Comparison of ENCODE assay signal across 8 cellular contexts in genomic region chr12:27523305-27523641, GRCh38. TPM values are rescaled to one million over a fixed set of nuclear protein-coding genes. Genes with fewer than 3 reads are reported as not detected.
DNase-seq lines count a peak whose midpoint lies in the region; ATAC-seq and TF ChIP-seq lines count a peak whose summit lies in the region.

No MANE protein-coding gene starts in this region.

- peak overlapping the region in 6 of 7 donors; percentile 73 to 89 (median 84) for H3K27ac Mint-ChIP-seq in CD14-positive monocyte

- peaks cover 9% of the 10 kb centered on the region; the same call in 1 of the 2 replicates for H3K27me3 ChIP-seq in HUES6 (ENCODE audit: control insufficient read depth, insufficient read depth, low read length)
- no peaks in the 10 kb centered on the region for H3K27me3 ChIP-seq in breast epithelium
- no peaks in the 10 kb centered on the region for H3K27me3 ChIP-seq in muscle layer of duodenum (ENCODE audit: low read depth, low read length)

- H3K4me3 ChIP-seq in HUES6 (ENCODE audit: low read depth, low read length): peak overlapping the region; percentile 88
- H3K4me3 ChIP-seq in breast epithelium: peak overlapping the region; percentile 67 to 85 (median 78)
- peak overlapping the region; percentile 72 to 94 for H3K4me3 ChIP-seq in muscle layer of duodenum (ENCODE audit: low read depth in 1 of 2, low read length in 2 of 2)

- peaks cover 26% of the 10 kb centered on the region for H3K4me1 Mint-ChIP-seq in CD14-positive monocyte

- H3K9me3 ChIP-seq in HUES6 (ENCODE audit: control insufficient read depth, insufficient read depth, low read depth, low read length): no peaks in the 10 kb centered on the region
- no peaks in the 10 kb centered on the region for H3K9me3 ChIP-seq in breast epithelium
- H3K9me3 ChIP-seq in muscle layer of duodenum (ENCODE audit: control insufficient read depth in 1 of 2, low read length in 2 of 2): no peaks in the 10 kb centered on the region

- H3K4me1 ChIP-seq in HUES6 (ENCODE audit: control insufficient read depth, insufficient read depth, low read length): peaks cover 21% of the 10 kb centered on the region
- no peaks in the 10 kb centered on the region for H3K4me1 ChIP-seq in breast epithelium
- peaks cover 0 to 11% of the 10 kb centered on the region in 2 donors for H3K4me1 ChIP-seq in muscle layer of duodenum (ENCODE audit: control insufficient read depth in 1 of 2, insufficient read depth in 2 of 2, low read length in 2 of 2)

- peak overlapping the region; percentile 95 to 98 for H3K4me3 Mint-ChIP-seq in CD14-positive monocyte

- peaks cover 0 to 2% (median 0%) of the 10 kb centered on the region in 7 donors for H3K9me3 Mint-ChIP-seq in CD14-positive monocyte

- H3K27ac ChIP-seq in HUES6 (ENCODE audit: low read depth, low read length): peak overlapping the region; percentile 76
- peak overlapping the region; percentile 93 to 98 for H3K27ac ChIP-seq in breast epithelium
- H3K27ac ChIP-seq in muscle layer of duodenum (ENCODE audit: low read length): peak overlapping the region; percentile 96

- no peaks in the 10 kb centered on the region for H3K36me3 Mint-ChIP-seq in CD14-positive monocyte

- TF ChIP-seq CTCF in CD14-positive monocyte (IDR thresholded peaks at IDR 0.05) (no peak), breast epithelium (IDR thresholded peaks at IDR 0.05) (no peak), GM10266 (IDR thresholded peaks at IDR 0.05; ENCODE audit: control insufficient read depth, insufficient read depth, low read depth, missing control alignments) (no peak)

- TF ChIP-seq POLR2A in breast epithelium (IDR thresholded peaks at IDR 0.05): no peak

- H3K9ac ChIP-seq in HUES6 (ENCODE audit: low read length): peak overlapping the region; percentile 83

- intact Hi-C loops in CD14-positive monocyte (cut with micrococcal nuclease): no loop called here
- intact Hi-C loops in breast epithelium (cut with DNase I; ENCODE audit: low total_unique reads): no loop called here

- peaks cover 0 to 4% (median 0%) of the 10 kb centered on the region in 3 donors for H3K27me3 Mint-ChIP-seq in CD14-positive monocyte (ENCODE audit: low read depth in 3 of 3)

- peak; percentile 7 for ATAC-seq in GM19351 (IDR thresholded peaks at IDR 0.05; ENCODE audit: unreplicated experiment)

- H3K36me3 ChIP-seq in HUES6 (ENCODE audit: control insufficient read depth, insufficient read depth, low read length) (no peaks in the 10 kb centered on the region), breast epithelium (no peaks in the 10 kb centered on the region), muscle layer of duodenum (ENCODE audit: control insufficient read depth in 1 of 2, insufficient read depth in 2 of 2, low read length in 2 of 2) (no peaks in the 10 kb centered on the region)

- no peak for DNase-seq in CD14-positive monocyte (ENCODE audit: low spot score)
- no peak for DNase-seq in breast epithelium (ENCODE audit: low spot score in 2 of 2)
- DNase-seq in NCI-H1930 (lab: John Stamatoyannopoulos, UW): no peak
- no peak for DNase-seq in GM10266 (ENCODE audit: extremely low spot score)
- DNase-seq in putamen (ENCODE audit: low spot score): no peak

RNA-seq across cellular contexts. Expression of gene PPFIBP1, which starts 0.7 kb away (rescaled TPM):
- under 1 TPM; 0.25 to 0.79 TPM for polyA plus RNA-seq in CD14-positive monocyte
- total RNA-seq in breast epithelium: 10 to 100 TPM; 34.4 to 86.5 (median 84.0) TPM
